Comparison of ENCODE assay signal across 19 cellular contexts in genomic region chr1:217462159-217462558, GRCh38.
DNase-seq lines count a peak whose midpoint lies in the region; ATAC-seq, FAIRE-seq and TF ChIP-seq lines count a peak whose summit lies in the region.
"Had no signal": no experiment of that assay in that cellular context is flagged by ENCODE, and none has a peak within 500 bp of the region (broad histone marks: within the 10 kb centered on the region; RNA-seq: fewer than 3 reads in every experiment).

No MANE protein-coding gene starts in this region.

- H3K18ac ChIP-seq in IMR-90 (ENCODE audit: low read depth, low read length) = no peak overlapping the region

- H3K27me3 ChIP-seq in IMR-90 (ENCODE audit: control insufficient read depth, insufficient read depth, low read length) (no peaks in the 10 kb centered on the region), bronchial epithelial cell (ENCODE audit: control insufficient read depth, insufficient read depth, low read length) (no peaks in the 10 kb centered on the region), uterus (no peaks in the 10 kb centered on the region), suprapubic skin (no peaks in the 10 kb centered on the region)
- H3K27me3 ChIP-seq: BLaER1 had no signal

- H3K9me1 ChIP-seq in IMR-90 (ENCODE audit: insufficient read depth, low read length) = peaks cover 3% of the 10 kb centered on the region; the same call in 1 of the 2 replicates

- CTCF ChIA-PET in IMR-90 (lab: Yijun Ruan, JAX) = no interaction called here

- H3K36me3 ChIP-seq in IMR-90 (ENCODE audit: control insufficient read depth, insufficient read depth, low read length) (no peaks in the 10 kb centered on the region), bronchial epithelial cell (ENCODE audit: control insufficient read depth, insufficient read depth, low read length) (no peaks in the 10 kb centered on the region), uterus (no peaks in the 10 kb centered on the region), suprapubic skin (no peaks in the 10 kb centered on the region)
- H3K36me3 ChIP-seq: BLaER1, HAP-1 had no signal

- H4K91ac ChIP-seq in IMR-90 (ENCODE audit: insufficient read depth, low read depth, low read length) = no peak overlapping the region

- H4K5ac ChIP-seq in IMR-90 (ENCODE audit: low read depth, low read length) = no peak overlapping the region

- H2BK15ac ChIP-seq in IMR-90 (ENCODE audit: low read depth, low read length) = no peak overlapping the region

- intact Hi-C loops in IMR-90 (cut with micrococcal nuclease) (no loop called here), uterus (cut with DNase I; ENCODE audit: low total_unique reads) (no loop called here)

- WGBS in IMR-90 (ENCODE audit: extremely low coverage in 2 of 2, insufficient read length in 1 of 2), 2 experiments = no CpG with 5 or more reads among the region's 2 CpGs
- WGBS in suprapubic skin = 84% methylated on average over 2 of the region's 2 CpGs

- 0 out of 2 replicates have a peak overlapping the region, but pooled peaks have one; percentile 1 for H3K27ac ChIP-seq in IMR-90 (ENCODE audit: insufficient read depth, low read length)
- H3K27ac ChIP-seq in uterus = no peak overlapping the region
- no peak overlapping the region for H3K27ac ChIP-seq in suprapubic skin
- H3K27ac ChIP-seq: 22Rv1, BLaER1, HL-60 had no signal

- H2BK5ac ChIP-seq in IMR-90 (ENCODE audit: low read depth, low read length, poor library complexity, severe bottlenecking) = no peak overlapping the region

- H3K4me1 ChIP-seq in IMR-90 (ENCODE audit: control insufficient read depth, insufficient read depth, low read length) (peaks cover 3% of the 10 kb centered on the region), uterus (no peaks in the 10 kb centered on the region), suprapubic skin (no peaks in the 10 kb centered on the region)
- H3K4me1 ChIP-seq: BLaER1, HAP-1 had no signal

- H2AFZ ChIP-seq in IMR-90 (replicated peaks; ENCODE audit: low read length, poor library complexity) = no peak overlapping the region

- BruUV-seq in IMR-90 (replicated peaks; lab: Mats Ljungman, UMichigan) = no TSS peak

- H3K14ac ChIP-seq in IMR-90 (replicated peaks; ENCODE audit: low read depth, low read length) = no peak overlapping the region

- H3K56ac ChIP-seq in IMR-90 (ENCODE audit: extremely low read depth, insufficient read depth, low read length) = no peak overlapping the region

- H3K4me2 ChIP-seq in IMR-90 (ENCODE audit: low read depth, low read length) = peak overlapping the region; percentile 49; the same call in 1 of the 2 replicates
- H3K4me2 ChIP-seq: BLaER1 had no signal

- TF ChIP-seq RAD21 in IMR-90 (IDR thresholded peaks at IDR 0.05; ENCODE audit: low read length) = no peak

- H2BK120ac ChIP-seq in IMR-90 (ENCODE audit: low read depth, low read length) = no peak overlapping the region

- no peaks in the 10 kb centered on the region for H4K20me1 ChIP-seq in IMR-90 (ENCODE audit: insufficient read depth, low read length)
- H4K20me1 ChIP-seq: BLaER1 had no signal

- TF ChIP-seq POLR2A in IMR-90 (IDR thresholded peaks at IDR 0.05; ENCODE audit: low read depth, low read length) (no peak), uterus (IDR thresholded peaks at IDR 0.05) (no peak), suprapubic skin (IDR thresholded peaks at IDR 0.05) (no peak)

- H2BK20ac ChIP-seq in IMR-90 (ENCODE audit: low read depth, low read length) = no peak overlapping the region

- H3K4ac ChIP-seq in IMR-90 (ENCODE audit: low read depth, low read length) = no peak overlapping the region

- POLR2A ChIA-PET in IMR-90 (lab: Charles Lee; ENCODE audit: unreplicated experiment) = no interaction called here

- no peak for TF ChIP-seq EP300 in suprapubic skin (IDR thresholded peaks at IDR 0.05)

- in situ Hi-C loops in IMR-90 (cut with MboI; ENCODE audit: low sequenced_read_pairs) = no loop called here

- H3K9ac ChIP-seq in IMR-90 (ENCODE audit: low read depth, low read length) = no peak overlapping the region
- H3K9ac ChIP-seq: BLaER1 had no signal

- dilution Hi-C loops in IMR-90 (cut with HindIII; ENCODE audit: low sequenced_read_pairs, unreplicated experiment) = no loop called here

- no peak for FAIRE-seq in bronchial epithelial cell (lab: Jason Lieb, UNC)
- FAIRE-seq: G401.6, GM12892, H1 had no signal

- no peak overlapping the region for H3K23ac ChIP-seq in IMR-90 (ENCODE audit: low read depth, low read length)

- peaks cover 4% of the 10 kb centered on the region; the same call in 1 of the 2 replicates for H3K9me3 ChIP-seq in IMR-90 (ENCODE audit: control insufficient read depth, insufficient read depth, low read length)
- no peaks in the 10 kb centered on the region for H3K9me3 ChIP-seq in uterus
- H3K9me3 ChIP-seq in suprapubic skin = peaks cover 5% of the 10 kb centered on the region
- H3K9me3 ChIP-seq: HAP-1 had no signal

- no peak overlapping the region; a peak in 1 of 4 replicates for H4K8ac ChIP-seq in IMR-90 (ENCODE audit: low read depth in 2 of 2, low read length in 2 of 2)

- no peak overlapping the region for H3K4me3 ChIP-seq in IMR-90 (ENCODE audit: insufficient read depth, low read depth, low read length)
- no peak overlapping the region for H3K4me3 ChIP-seq in bronchial epithelial cell (ENCODE audit: low read depth, low read length)
- no peak overlapping the region for H3K4me3 ChIP-seq in fibroblast of villous mesenchyme (ENCODE audit: low read depth, low read length)
- H3K4me3 ChIP-seq in uterus = no peak overlapping the region
- H3K4me3 ChIP-seq in suprapubic skin = no peak overlapping the region
- H3K4me3 ChIP-seq: BLaER1, HAP-1 had no signal

- no peak overlapping the region for H2AK9ac ChIP-seq in IMR-90 (replicated peaks; ENCODE audit: low read depth, low read length, poor library complexity)

- H3K79me1 ChIP-seq in IMR-90 (ENCODE audit: low read depth in 1 of 2, low read length in 2 of 2) = 0 out of 4 replicates have a peak, but pooled peaks cover 0 to 3% of the 10 kb centered on the region in 2 experiments

- TF ChIP-seq CTCF in IMR-90 (conservative IDR thresholded peaks at IDR 0.05; ENCODE audit: low read depth, low read length) (no peak), bronchial epithelial cell (IDR thresholded peaks at IDR 0.05; ENCODE audit: insufficient read depth, low read length, severe bottlenecking) (no peak), fibroblast of villous mesenchyme (IDR thresholded peaks at IDR 0.05; ENCODE audit: insufficient read depth, low read depth, low read length) (no peak), uterus (IDR thresholded peaks at IDR 0.05) (no peak), suprapubic skin (IDR thresholded peaks at IDR 0.05) (no peak)

- ATAC-seq in IMR-90 (ENCODE audit: low read depth) (peak; percentile 44), HG03175 (IDR thresholded peaks at IDR 0.05; ENCODE audit: unreplicated experiment) (no peak)

- peak; percentile 7 for DNase-seq in AG08396 (ENCODE audit: low spot score)
- DNase-seq in IMR-90 = peak; percentile 65
- DNase-seq in bronchial epithelial cell (ENCODE audit: low read depth) = peak; percentile 4
- peak; percentile 4 for DNase-seq in fibroblast of villous mesenchyme (ENCODE audit: low read depth)
- no peak for DNase-seq in uterus
- no peak for DNase-seq in suprapubic skin (ENCODE audit: low spot score in 2 of 2)
- no peak for DNase-seq in cerebellar nuclear complex (lab: John Stamatoyannopoulos, UW)
- DNase-seq: AML-193; CD8-positive, alpha-beta memory T cell; DMS79; HFFc6 had no signal

- H2AK5ac ChIP-seq in IMR-90 (ENCODE audit: low read depth, low read length) = no peak overlapping the region

TF ChIP-seq in IMR-90, 13 proteins besides CTCF, POLR2A, EP300 and RAD21:
- TF ChIP-seq MAFK (IDR thresholded peaks at IDR 0.05; ENCODE audit: low read depth, low read length) = no peak
- TF ChIP-seq NFE2L2 (IDR thresholded peaks at IDR 0.05; ENCODE audit: low read depth, low read length) = no peak
- no peak for TF ChIP-seq SMC3 (IDR thresholded peaks at IDR 0.05; ENCODE audit: low read depth, low read length)
- peak; percentile 63; the same call in 1 of the 2 replicates for TF ChIP-seq CEBPB (IDR thresholded peaks at IDR 0.05; ENCODE audit: low read depth, low read length)
- TF ChIP-seq MAZ (IDR thresholded peaks at IDR 0.05; ENCODE audit: borderline replicate concordance, low read depth, low read length) = no peak

Comparison
In these comparisons a context has a peak if more than half of its experiments do, and no peak if none do; other contexts are left out.
1. DNase-seq: peak in AG08396 (single experiment), IMR-90 (single experiment), bronchial epithelial cell (single experiment) and fibroblast of villous mesenchyme (single experiment); none in uterus (0 of 2), suprapubic skin (0 of 2) and cerebellar nuclear complex (0 of 2).